1 cellular context compared by ENCODE assay signal in genomic region chr2:189613077-189613636, GRCh38.
TF ChIP-seq lines count a peak whose summit lies in the region.

No MANE protein-coding gene starts in this region.

TF ChIP-seq in GM23338, 12 proteins besides CTCF, POLR2A, EP300 and RAD21 (continued from another document):
- TF ChIP-seq ZNF462 (CRISPR knock-in tag; IDR thresholded peaks at IDR 0.05) (no peak), STAT1 (IDR thresholded peaks at IDR 0.05; ENCODE audit: unreplicated experiment) (no peak), NANOG (IDR thresholded peaks at IDR 0.05; ENCODE audit: borderline replicate concordance) (no peak), REST (IDR thresholded peaks at IDR 0.05; ENCODE audit: unreplicated experiment) (no peak), ZNF331 (CRISPR knock-in tag; IDR thresholded peaks at IDR 0.05; ENCODE audit: low read depth) (no peak), POLR2AphosphoS5 (IDR thresholded peaks at IDR 0.05; ENCODE audit: low read depth) (no peak), CREB1 (CRISPR knock-in tag; IDR thresholded peaks at IDR 0.05; ENCODE audit: low read depth) (no peak)
